1 cellular context compared by ENCODE assay signal in genomic region chr19:13981467-13981866, GRCh38.
TF ChIP-seq lines count a peak whose summit lies in the region.

No MANE protein-coding gene starts in this region.

TF ChIP-seq in HEK293, 187 proteins besides CTCF, POLR2A, EP300 and RAD21:
- TF ChIP-seq PRDM10 (tag by site-specific recombination; IDR thresholded peaks at IDR 0.05) (peak; percentile 63; the same call in 1 of the 2 replicates), ZNF639 (tag by site-specific recombination; IDR thresholded peaks at IDR 0.05) (no peak)
